In the genomic region with DNA sequence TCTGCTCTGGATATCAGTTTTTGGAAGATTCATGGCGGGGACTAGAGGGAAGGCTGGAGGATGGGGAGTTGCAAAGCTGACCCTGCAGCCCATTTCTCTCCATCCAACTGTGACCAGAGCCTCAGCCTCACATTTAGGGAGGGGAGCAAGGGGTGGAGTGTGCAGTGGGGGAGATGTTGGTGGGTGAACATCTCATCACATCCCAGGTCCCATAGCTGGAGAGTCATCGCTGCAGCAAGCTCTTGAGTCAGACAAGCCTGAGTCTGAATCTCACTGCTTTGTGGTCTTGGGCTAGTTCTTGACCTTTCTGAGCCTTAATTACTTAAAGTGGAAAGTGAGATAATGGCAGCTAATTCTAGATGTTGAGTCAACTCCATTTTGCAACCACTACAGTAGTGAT, we compare ENCODE assay signal across 31 cellular contexts. TPM values are rescaled to one million over a fixed set of nuclear protein-coding genes. Genes with fewer than 3 reads are reported as not detected.
"Had no signal": no experiment of that assay in that cellular context is flagged by ENCODE, and none has a peak within 500 bp of the region (broad histone marks: within the 10 kb centered on the region; RNA-seq: fewer than 3 reads in every experiment).

No MANE protein-coding gene starts in this region.

- H3K27me3 ChIP-seq: ovary, right lobe of liver, testis, uterus had no signal

- DNase-seq: naive thymus-derived CD4-positive, alpha-beta T cell; natural killer cell; occipital lobe; ovary; retina; right cardiac atrium; right lobe of liver; sigmoid colon; small intestine; stimulated activated CD4-positive, alpha-beta T cell treated with anti-CD3 and anti-CD28 coated beads, Interleukin-15, amount 100 ng/mL, for 24 hours; stimulated activated CD4-positive, alpha-beta T cell treated with anti-CD3 and anti-CD28 coated beads, Interleukin-2, amount 100 ng/mL, for 24 hours; stimulated activated CD4-positive, alpha-beta T cell treated with anti-CD3 and anti-CD28 coated beads, Interleukin-2, amount 100 ng/mL, for 48 hours; stimulated activated CD4-positive, alpha-beta T cell treated with anti-CD3 and anti-CD28 coated beads, Interleukin-4, amount 100 ng/mL, for 24 hours; stimulated activated naive CD4-positive, alpha-beta T cell; substantia nigra; testis; tibial artery; transverse colon; upper lobe of right lung; uterus had no signal

- ATAC-seq: naive thymus-derived CD4-positive, alpha-beta T cell; natural killer cell; right cardiac atrium; right lobe of liver; stimulated activated memory B cell treated with anti-CD40 and anti-IgM and Interleukin-4, amounts not matched to agents 10 μg/mL and 1 μg/mL and 100 μg/mL, for 72 hours; upper lobe of right lung had no signal

- H3K9me3 Mint-ChIP-seq: natural killer cell; nephron; neural progenitor cell; stimulated activated memory B cell treated with anti-CD40 and anti-IgM and Interleukin-4, amounts not matched to agents 10 μg/mL and 1 μg/mL and 100 μg/mL, for 72 hours; stimulated activated naive CD8-positive, alpha-beta T cell treated with anti-CD3 and anti-CD28 coated beads, Interleukin-15, Interleukin-2, amounts not matched to agents 100 ng/mL and 50 ng/mL, for 24 hours; type B pancreatic cell had no signal

- H3K4me1 ChIP-seq: parathyroid adenoma, prostate gland, right lobe of liver, sigmoid colon, testis, tibial artery, transverse colon, upper lobe of right lung, uterus had no signal

- H3K27ac Mint-ChIP-seq: naive thymus-derived CD4-positive, alpha-beta T cell; natural killer cell; nephron; neural progenitor cell; stimulated activated memory B cell treated with anti-CD40 and anti-IgM and Interleukin-4, amounts not matched to agents 10 μg/mL and 1 μg/mL and 100 μg/mL, for 72 hours; stimulated activated naive CD8-positive, alpha-beta T cell treated with anti-CD3 and anti-CD28 coated beads, Interleukin-15, Interleukin-2, amounts not matched to agents 100 ng/mL and 50 ng/mL, for 24 hours; type B pancreatic cell had no signal

- H3K4me1 Mint-ChIP-seq: natural killer cell; nephron; neural progenitor cell; stimulated activated memory B cell treated with anti-CD40 and anti-IgM and Interleukin-4, amounts not matched to agents 10 μg/mL and 1 μg/mL and 100 μg/mL, for 72 hours had no signal

- H3K4me3 ChIP-seq: neural progenitor cell, ovary, prostate gland, right lobe of liver, sigmoid colon, suprapubic skin, testis, tibial artery, transverse colon, upper lobe of right lung, uterus had no signal

- H3K9me3 ChIP-seq: ovary, prostate gland, right lobe of liver, sigmoid colon, suprapubic skin, testis, tibial artery, transverse colon, upper lobe of right lung, uterus had no signal

- H3K27ac ChIP-seq: neural progenitor cell, ovary, parathyroid adenoma, prostate gland, right lobe of liver, sigmoid colon, suprapubic skin, testis, tibial artery, transverse colon, upper lobe of right lung, uterus had no signal

- H3K36me3 Mint-ChIP-seq: naive thymus-derived CD4-positive, alpha-beta T cell; natural killer cell; neural progenitor cell; stimulated activated memory B cell treated with anti-CD40 and anti-IgM and Interleukin-4, amounts not matched to agents 10 μg/mL and 1 μg/mL and 100 μg/mL, for 72 hours; type B pancreatic cell had no signal

- H3K4me3 Mint-ChIP-seq: naive thymus-derived CD4-positive, alpha-beta T cell; natural killer cell; nephron; neural progenitor cell; stimulated activated memory B cell treated with anti-CD40 and anti-IgM and Interleukin-4, amounts not matched to agents 10 μg/mL and 1 μg/mL and 100 μg/mL, for 72 hours; stimulated activated naive CD8-positive, alpha-beta T cell treated with anti-CD3 and anti-CD28 coated beads, Interleukin-15, Interleukin-2, amounts not matched to agents 100 ng/mL and 50 ng/mL, for 24 hours; type B pancreatic cell had no signal

- H3K36me3 ChIP-seq: neural progenitor cell, ovary, prostate gland, right lobe of liver, sigmoid colon, suprapubic skin, tibial artery, transverse colon, upper lobe of right lung, uterus had no signal

RNA-seq across cellular contexts. Expression of gene LBX1, which starts 36.1 kb away (rescaled TPM):
- total RNA-seq: naive thymus-derived CD4-positive, alpha-beta T cell; natural killer cell; occipital lobe; osteoblast; ovary; prostate gland; pulmonary artery endothelial cell; right cardiac atrium; right lobe of liver; sigmoid colon; suprapubic skin; transverse colon; upper lobe of right lung; urinary bladder; uterus had no signal
